ENCODE assay signal across 8 cellular contexts in the genomic region with DNA sequence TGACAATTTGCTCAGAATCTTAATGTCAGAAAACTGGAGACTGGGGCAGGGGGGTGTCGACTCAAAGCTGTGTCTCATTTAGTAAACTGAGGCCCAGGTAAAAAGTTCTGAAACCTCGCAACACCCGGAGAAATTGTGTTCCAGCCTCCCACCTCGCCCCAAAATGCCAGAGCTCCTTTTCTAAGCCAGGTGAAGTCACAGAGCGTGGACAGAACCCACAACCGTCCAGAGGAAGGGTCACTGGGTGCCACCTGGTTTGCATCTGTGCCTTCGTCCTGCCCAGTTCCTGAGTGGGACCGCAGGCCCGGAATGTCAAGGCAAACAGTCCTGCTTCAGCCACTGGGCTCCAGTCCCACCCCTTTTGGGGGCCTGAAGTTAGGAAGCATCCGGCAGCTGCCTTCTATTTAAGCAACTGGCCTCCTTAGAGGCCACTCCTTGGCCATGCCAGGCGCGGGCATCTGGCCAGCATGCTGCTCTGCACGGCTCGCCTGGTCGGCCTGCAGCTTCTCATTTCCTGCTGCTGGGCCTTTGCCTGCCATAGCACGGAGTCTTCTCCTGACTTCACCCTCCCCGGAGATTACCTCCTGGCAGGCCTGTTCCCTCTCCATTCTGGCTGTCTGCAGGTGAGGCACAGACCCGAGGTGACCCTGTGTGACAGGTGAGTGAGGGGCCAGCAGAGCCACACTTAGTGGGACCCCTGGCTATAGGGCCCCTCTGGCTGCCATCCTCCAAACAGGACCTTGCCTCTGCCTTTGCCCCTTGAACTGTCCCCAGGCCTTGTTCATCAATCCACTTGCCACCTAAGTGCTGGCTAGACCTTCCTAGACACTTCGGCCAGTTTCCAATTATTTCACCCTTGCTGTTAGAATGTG. TPM values are rescaled to one million over a fixed set of nuclear protein-coding genes. Genes with fewer than 3 reads are reported as not detected.
A peak's percentile ranks its signal among the peaks of the same experiment; 100 is the strongest.
DNase-seq lines count a peak whose midpoint lies in the region; ATAC-seq and TF ChIP-seq lines count a peak whose summit lies in the region.

TAS1R1 (plus strand) TSS at position 401 of the 872 bp plus-strand sequence; CDS start at position 468, 67 bp downstream.

- in situ Hi-C loops in GM23248 (cut with MboI): no loop called here
- in situ Hi-C loops in GM13976 (cut with MboI; ENCODE audit: low sequenced_read_pairs, unreplicated experiment): no loop called here

- H4K20me1 ChIP-seq in GM23248 (ENCODE audit: insufficient read depth): no peaks in the 10 kb centered on the region

- H3F3A ChIP-seq in GM23248 (ENCODE audit: insufficient read depth): no peaks in the 10 kb centered on the region

- peak within 1 kb of the TSS; percentile 19; the same call in 1 of the 2 replicates for H3K27ac ChIP-seq in GM23248
- peak within 1 kb of the TSS; percentile 47 to 90 (median 82) for H3K27ac ChIP-seq in gastroesophageal sphincter
- peak within 1 kb of the TSS; percentile 9 for H3K27ac ChIP-seq in parathyroid adenoma

- peak within 1 kb of the TSS; percentile 97 for H2AFZ ChIP-seq in GM23248
- peak within 1 kb of the TSS; percentile 92 for H2AFZ ChIP-seq in parathyroid adenoma

- H3K9ac ChIP-seq in GM23248: peak within 1 kb of the TSS; percentile 99
- peak within 1 kb of the TSS; percentile 28 for H3K9ac ChIP-seq in parathyroid adenoma

- H3K4me1 ChIP-seq in GM23248 (ENCODE audit: insufficient read depth) (peaks cover 9% of the 10 kb centered on the region), gastroesophageal sphincter (peaks cover 5 to 36% (median 19%) of the 10 kb centered on the region in 3 donors), parathyroid adenoma (no peaks in the 10 kb centered on the region)

- 59 to 60% methylated on average over 19 of the region's 19 CpGs for WGBS in GM23248 (ENCODE audit: low coverage in 1 of 2, low lambda C conversion rate in 2 of 2, missing lambda C conversion rate in 2 of 2), 2 experiments
- 54% methylated on average over 15 of the region's 19 CpGs; no CpG with 5 or more reads in 1 of the 2 donors for WGBS in gastroesophageal sphincter (ENCODE audit: low coverage in 1 of 2), 2 donors

- no peaks in the 10 kb centered on the region for H3K9me2 ChIP-seq in GM23248 (ENCODE audit: insufficient read depth)

- H3K4me2 ChIP-seq in GM23248 (ENCODE audit: unreplicated experiment) (peak within 1 kb of the TSS; percentile 93), parathyroid adenoma (ENCODE audit: low read length) (peak within 1 kb of the TSS; percentile 97)

- H3K27me3 ChIP-seq in GM23248 (replicated peaks; ENCODE audit: insufficient read depth) (no peaks in the 10 kb centered on the region), gastroesophageal sphincter (no peaks in the 10 kb centered on the region), parathyroid adenoma (ENCODE audit: control insufficient read depth, insufficient read depth, low read length) (no peaks in the 10 kb centered on the region)

- DNase-seq in GM23248 (peak; percentile 35), GM13976 (ENCODE audit: low spot score) (no peak), iPS-NIHi7 (ENCODE audit: extremely low spot score) (no peak)
- no peak for DNase-seq in activated CD4-positive, alpha-beta T cell treated with anti-CD3 and anti-CD28 coated beads for 48 hours

- H3K79me2 ChIP-seq in GM23248 (ENCODE audit: insufficient read depth) (peaks cover 36% of the 10 kb centered on the region), parathyroid adenoma (peaks cover 3% of the 10 kb centered on the region)

- H3K4me3 ChIP-seq in GM23248 (peak within 1 kb of the TSS; percentile 99), WI38 (ENCODE audit: low read depth, low read length) (peak within 1 kb of the TSS; percentile 97), gastroesophageal sphincter (peak within 1 kb of the TSS; percentile 56 to 64), parathyroid adenoma (ENCODE audit: low read depth, low read length) (peak within 1 kb of the TSS; percentile 89)

- TF ChIP-seq CTCF in WI38 (IDR thresholded peaks at IDR 0.05; ENCODE audit: low read depth, low read length) (no peak), gastroesophageal sphincter (IDR thresholded peaks at IDR 0.05) (no peak), parathyroid adenoma (IDR thresholded peaks at IDR 0.05) (no peak), GM13976 (IDR thresholded peaks at IDR 0.05; ENCODE audit: borderline replicate concordance, control extremely low read depth, extremely low read depth, insufficient read depth, missing control alignments) (no peak)

- no peaks in the 10 kb centered on the region for H3K9me3 ChIP-seq in GM23248 (ENCODE audit: low read depth)
- H3K9me3 ChIP-seq in gastroesophageal sphincter: no peaks in the 10 kb centered on the region
- no peaks in the 10 kb centered on the region for H3K9me3 ChIP-seq in parathyroid adenoma (ENCODE audit: control insufficient read depth, low read length)

- H3K36me3 ChIP-seq in GM23248 (ENCODE audit: low read depth): no peaks in the 10 kb centered on the region
- peaks cover 0 to 13% of the 10 kb centered on the region in 2 donors for H3K36me3 ChIP-seq in gastroesophageal sphincter
- H3K36me3 ChIP-seq in parathyroid adenoma (ENCODE audit: control insufficient read depth, insufficient read depth, low read length): no peaks in the 10 kb centered on the region

- ATAC-seq in gastroesophageal sphincter: no peak
- ATAC-seq in GM18517 (IDR thresholded peaks at IDR 0.05; ENCODE audit: unreplicated experiment): no peak

- TF ChIP-seq EP300 in gastroesophageal sphincter (IDR thresholded peaks at IDR 0.05): no peak

- no peak for TF ChIP-seq POLR2A in gastroesophageal sphincter (IDR thresholded peaks at IDR 0.05)

RNA-seq across cellular contexts. Expression of gene TAS1R1, which starts in this region (rescaled TPM):
- total RNA-seq in GM23248 (2014; rRNA removed; shearing (Covaris generic)): not detected in 2 replicates
- not detected in 2 replicates for polyA plus RNA-seq in GM23248 (2016; fragmentation: Nextera tagmentation; extraction: Ambion mirVana)
- total RNA-seq in gastroesophageal sphincter: not detected

Comparison
In these comparisons a context has a peak if more than half of its experiments do, and no peak if none do; other contexts are left out.
1. Peak in DNase-seq, H3K4me3 ChIP-seq, H3K27ac ChIP-seq, H3K9ac ChIP-seq and H3K4me2 ChIP-seq in GM23248; RNA of the gene not detected or under 1 TPM.
2. H3K27ac ChIP-seq: peak in every context shown above with its lines; median percentile 82 in gastroesophageal sphincter; 19 in GM23248; 9 in parathyroid adenoma.